Comparison of ENCODE assay signal across 9 cellular contexts in the genomic region with DNA sequence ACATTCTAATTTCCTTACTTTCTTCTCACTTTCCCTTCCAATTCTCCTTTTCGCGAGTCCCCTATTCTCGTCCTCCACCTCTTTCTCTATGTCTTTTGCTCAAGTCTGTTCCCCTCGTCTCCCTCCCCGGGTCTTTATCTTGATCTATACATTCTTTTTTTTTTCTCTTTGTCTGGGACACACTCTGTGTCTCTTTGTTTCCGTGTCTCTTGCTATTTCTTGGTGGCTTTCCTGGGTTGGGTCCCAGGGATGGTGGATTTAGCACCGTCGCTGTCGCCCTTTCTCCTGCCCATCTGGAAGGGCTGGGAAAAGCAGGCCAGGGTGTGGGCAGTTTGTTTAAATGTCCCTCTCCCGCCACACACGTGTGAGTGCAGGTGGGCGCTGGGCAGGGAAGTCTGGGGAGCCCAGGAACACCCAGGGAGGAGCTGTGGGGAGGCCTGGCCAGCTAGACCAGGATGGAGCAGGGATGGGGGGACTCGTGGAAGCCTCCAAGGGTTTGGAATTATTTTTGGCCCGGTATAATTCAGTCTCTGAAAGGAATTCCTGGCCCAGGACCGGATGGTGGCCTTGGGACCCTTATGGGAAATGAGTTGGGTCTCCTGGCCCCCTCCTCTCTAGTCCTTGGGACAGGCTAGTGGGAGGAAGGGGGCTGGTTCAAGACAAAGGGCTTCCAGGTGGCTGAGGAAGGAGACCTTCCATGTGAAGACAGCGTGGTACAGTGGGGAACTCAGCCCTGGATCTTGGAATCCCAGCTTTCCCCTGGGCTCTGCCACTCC. TPM values are rescaled to one million over a fixed set of nuclear protein-coding genes. Genes with fewer than 3 reads are reported as not detected.
A peak's percentile ranks its signal among the peaks of the same experiment; 100 is the strongest.
DNase-seq lines count a peak whose midpoint lies in the region; ATAC-seq and TF ChIP-seq lines count a peak whose summit lies in the region.
"Had no signal": no experiment of that assay in that cellular context is flagged by ENCODE, and none has a peak within 500 bp of the region (broad histone marks: within the 10 kb centered on the region; RNA-seq: fewer than 3 reads in every experiment).

No MANE protein-coding gene starts in this region.

- 24% methylated on average over 16 of the region's 16 CpGs for WGBS in prostate gland

- H3K27me3 Mint-ChIP-seq in T-cell, result peaks cover 6 to 24% of the 10 kb centered on the region in 2 donors

- H3K9me3 Mint-ChIP-seq in T-cell, result no peaks in the 10 kb centered on the region

- H3K27me3 ChIP-seq in prostate gland (replicated peaks; ENCODE audit: insufficient read depth), result no peaks in the 10 kb centered on the region

- ATAC-seq in T-cell (replicated peaks in 1 of 4), result no peak
- ATAC-seq in Right ventricle myocardium superior (ENCODE audit: poor library complexity), result peak; percentile 19

- no peak for TF ChIP-seq CTCF in prostate gland (IDR thresholded peaks at IDR 0.05)

- in situ Hi-C loops in KBM-7 (cut with MboI; ENCODE audit: low pct_unique_long_range_greater_than_20kb, low sequenced_read_pairs), result no loop called here

- no peaks in the 10 kb centered on the region for H3K36me3 ChIP-seq in prostate gland

- H3K4me3 Mint-ChIP-seq in T-cell, result peak overlapping the region; percentile 79 to 89 (median 82)

- peak overlapping the region; percentile 63 to 71 for H3K27ac ChIP-seq in prostate gland

- intact Hi-C loops in Right ventricle myocardium superior (cut with DNase I), result no loop called here
- intact Hi-C loops in prostate gland (cut with DNase I), result no loop called here

- no peaks in the 10 kb centered on the region for H3K9me3 ChIP-seq in prostate gland

- H3K36me3 Mint-ChIP-seq in T-cell, result no peaks in the 10 kb centered on the region

- peak overlapping the region in 1 of 2 donors; percentile 12 for H3K27ac Mint-ChIP-seq in T-cell

- peaks cover 8 to 15% (median 14%) of the 10 kb centered on the region in 3 donors for H3K4me1 Mint-ChIP-seq in T-cell

- DNase-seq in EH (ENCODE audit: low read depth) (peak; percentile 26), T-cell (no peak), Right ventricle myocardium superior (no peak), prostate gland (ENCODE audit: low spot score) (no peak), KBM-7 (no peak), T1000 (lab: John Stamatoyannopoulos, UW) (no peak), SKM-1 (lab: John Stamatoyannopoulos, UW; ENCODE audit: unreplicated experiment) (no peak)
- no peak for DNase-seq in stimulated activated CD4-positive, alpha-beta T cell treated with anti-CD3 and anti-CD28 coated beads, Interleukin-2, amount 100 ng/mL, for 48 hours
- DNase-seq: SHP77 had no signal

- peak overlapping the region; percentile 51 to 53 for H3K4me3 ChIP-seq in prostate gland

- no peaks in the 10 kb centered on the region for H3K4me1 ChIP-seq in prostate gland (replicated peaks)

- no peak for TF ChIP-seq POLR2A in prostate gland (IDR thresholded peaks at IDR 0.05)

- POLR2A ChIA-PET in T-cell (lab: Charles Lee), result interaction anchor here (0.6 kb wide), 2 partner anchors 13 to 1101 kb away, joined by 3 to 6 read pairs; no protein-coding TSS in a partner anchor

- CTCF ChIA-PET in T-cell (lab: Charles Lee), result interaction anchor here in 1 of 2 donors (0.6 to 0.7 kb wide), 3 partner anchors 8 to 75 kb away, joined by 3 to 4 read pairs (median 3); no protein-coding TSS in a partner anchor

RNA-seq across cellular contexts. Expression of a gene that starts 9.5 kb away (rescaled TPM):
- total RNA-seq in T-cell (10 to 100 TPM; 20.7 to 99.7 (median 81.3) TPM), Right ventricle myocardium superior (73.0 TPM), prostate gland (100 to 1,000 TPM; 151 to 184 TPM)

RNA-seq across cellular contexts. Expression of a gene that starts 37.8 kb away (rescaled TPM):
- total RNA-seq in T-cell, result 1 to 10 TPM; 1.7 to 3.1 (median 2.5) TPM
- 0.35 TPM for total RNA-seq in Right ventricle myocardium superior
- total RNA-seq in prostate gland, result 1 to 10 TPM; 1.0 to 4.1 TPM
